Comparison of ENCODE assay signal across 8 cellular contexts in the genomic region with DNA sequence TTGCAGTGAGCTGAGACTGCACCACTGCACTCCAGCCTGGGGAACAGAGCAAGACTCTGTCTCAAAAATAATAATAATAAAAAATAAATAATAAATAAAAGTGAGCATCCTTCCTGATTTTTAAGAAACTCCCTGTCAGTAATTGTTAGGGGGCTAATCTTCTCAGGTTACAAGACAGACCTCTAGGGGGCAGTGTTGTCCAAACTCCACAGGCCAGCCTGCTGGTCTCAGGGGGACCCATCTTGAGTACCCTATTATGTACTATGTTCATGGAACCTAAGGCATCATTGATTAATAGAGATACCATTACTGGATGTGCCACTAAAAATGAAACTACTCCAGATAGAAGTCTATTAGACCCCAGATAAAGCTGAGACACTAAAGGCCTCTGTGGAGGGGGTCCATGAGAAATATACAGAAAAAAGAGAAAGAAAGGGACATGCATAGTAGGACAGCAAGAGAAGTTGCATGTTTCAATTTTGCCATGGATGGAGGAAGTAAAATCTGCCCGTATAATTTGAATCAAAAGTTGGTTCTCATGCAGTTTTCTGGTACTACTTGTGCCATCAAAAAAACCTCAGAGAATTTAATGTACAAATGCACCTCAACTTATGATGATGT.
A peak's percentile ranks its signal among the peaks of the same experiment; 100 is the strongest.
DNase-seq lines count a peak whose midpoint lies in the region; ATAC-seq and TF ChIP-seq lines count a peak whose summit lies in the region.

No MANE protein-coding gene starts in this region.

- H4K91ac ChIP-seq in mesenchymal stem cell (ENCODE audit: low read length): no peak overlapping the region

- WGBS in adrenal gland, 4 donors: 81 to 88% (median 87%) methylated on average over 1 of the region's 1 CpG
- WGBS in mesenchymal stem cell: no CpG with 5 or more reads among the region's 1 CpG

- TF ChIP-seq CTCF in Calu3 (IDR thresholded peaks at IDR 0.05; ENCODE audit: unreplicated experiment): peak; percentile 61
- TF ChIP-seq CTCF in adrenal gland (IDR thresholded peaks at IDR 0.05): peak in 5 of 6 experiments; percentile 31 to 54 (median 47)

- CTCF ChIA-PET in Calu3 (lab: Charles Lee): interaction anchor here (0.7 to 2.5 kb wide), 11 partner anchors 8 to 91 kb away, joined by 3 to 14 read pairs (median 4); no protein-coding TSS in a partner anchor

- peaks cover 7% of the 10 kb centered on the region for H3K9me3 Mint-ChIP-seq in Calu3 (ENCODE audit: low read depth, unreplicated experiment)

- TF ChIP-seq POLR2A in adrenal gland (IDR thresholded peaks at IDR 0.05): no peak

- ATAC-seq in GM21367 (IDR thresholded peaks at IDR 0.05; ENCODE audit: unreplicated experiment): no peak

- no peak overlapping the region for H2BK12ac ChIP-seq in mesenchymal stem cell (ENCODE audit: low read length in 2 of 2)

- H3K4ac ChIP-seq in mesenchymal stem cell (ENCODE audit: low read depth in 1 of 2, low read length in 2 of 2): no peak overlapping the region

- H2BK5ac ChIP-seq in mesenchymal stem cell (ENCODE audit: low read depth, low read length, poor library complexity, severe bottlenecking): no peak overlapping the region

- H3K4me3 ChIP-seq in adrenal gland (no peak overlapping the region), mesenchymal stem cell (ENCODE audit: insufficient read depth in 1 of 2, low read depth in 1 of 2, low read length in 2 of 2) (no peak overlapping the region)

- BruUV-seq in Calu3 (replicated peaks; lab: Mats Ljungman, UMichigan): no TSS peak

- no peak overlapping the region for H3K4me3 Mint-ChIP-seq in Calu3 (ENCODE audit: low read depth, unreplicated experiment)

- no peak overlapping the region for H3K23ac ChIP-seq in mesenchymal stem cell (ENCODE audit: low read length in 2 of 2)

- H3K9ac ChIP-seq in mesenchymal stem cell (ENCODE audit: low read length): no peak overlapping the region

- H3K27me3 ChIP-seq in adrenal gland: no peaks in the 10 kb centered on the region
- H3K27me3 ChIP-seq in mesenchymal stem cell (ENCODE audit: control insufficient read depth in 1 of 2, insufficient read depth in 1 of 2, low read length in 2 of 2): no peaks in the 10 kb centered on the region

- no peak overlapping the region for H3K4me2 ChIP-seq in mesenchymal stem cell (ENCODE audit: low read length, poor library complexity, severe bottlenecking)

- no peaks in the 10 kb centered on the region for H3K27me3 Mint-ChIP-seq in Calu3 (ENCODE audit: unreplicated experiment)

- H3K9me3 ChIP-seq in adrenal gland (replicated peaks in 1 of 3): no peaks in the 10 kb centered on the region
- no peaks in the 10 kb centered on the region for H3K9me3 ChIP-seq in mesenchymal stem cell (ENCODE audit: control insufficient read depth, low read length)

- no peak overlapping the region for H3K27ac Mint-ChIP-seq in Calu3 (ENCODE audit: unreplicated experiment)

- H3K18ac ChIP-seq in mesenchymal stem cell (ENCODE audit: low read depth in 1 of 2, low read length in 2 of 2): no peak overlapping the region

- no peak overlapping the region for H3K14ac ChIP-seq in mesenchymal stem cell (ENCODE audit: low read length in 2 of 2)

- peaks cover 19% of the 10 kb centered on the region for H3K4me1 Mint-ChIP-seq in Calu3 (ENCODE audit: low read depth, unreplicated experiment)

- H2BK15ac ChIP-seq in mesenchymal stem cell (ENCODE audit: low read depth, poor library complexity, severe bottlenecking): no peak overlapping the region

- no peaks in the 10 kb centered on the region for H3K79me1 ChIP-seq in mesenchymal stem cell (replicated peaks; ENCODE audit: low read length, poor library complexity, severe bottlenecking)

- peaks cover 0 to 5% of the 10 kb centered on the region in 2 donors for H3K4me1 ChIP-seq in adrenal gland (replicated peaks in 1 of 2)
- peaks cover 11% of the 10 kb centered on the region for H3K4me1 ChIP-seq in mesenchymal stem cell (ENCODE audit: control insufficient read depth, insufficient read depth, low read depth, low read length)

- H4K8ac ChIP-seq in mesenchymal stem cell (ENCODE audit: low read length): no peak overlapping the region

- H3K36me3 Mint-ChIP-seq in Calu3 (ENCODE audit: insufficient read depth, unreplicated experiment): no peaks in the 10 kb centered on the region

- H2AK5ac ChIP-seq in mesenchymal stem cell (ENCODE audit: low read length, severe bottlenecking): no peak overlapping the region

- no peak overlapping the region for H3K27ac ChIP-seq in adrenal gland
- H3K27ac ChIP-seq in mesenchymal stem cell (ENCODE audit: low read length, poor library complexity, severe bottlenecking): no peak overlapping the region

- DNase-seq in Calu3 (peak; percentile 62), RPMI7951 (ENCODE audit: low read depth) (peak; percentile 28), adrenal gland (peak in 2 of 7 donors; percentile 38 to 39), mesenchymal stem cell (peak; percentile 46), COR-L47 (lab: John Stamatoyannopoulos, UW) (no peak), A172 (ENCODE audit: low spot score) (no peak), T1000 (lab: John Stamatoyannopoulos, UW) (no peak)

- H3K36me3 ChIP-seq in adrenal gland (replicated peaks in 1 of 2) (no peaks in the 10 kb centered on the region), mesenchymal stem cell (ENCODE audit: control insufficient read depth in 1 of 2, insufficient read depth in 2 of 2, low read depth in 1 of 2, low read length in 2 of 2) (no peaks in the 10 kb centered on the region)

- no peak overlapping the region for H2AFZ ChIP-seq in mesenchymal stem cell (ENCODE audit: low read depth, low read length)

- H2BK120ac ChIP-seq in mesenchymal stem cell (ENCODE audit: low read depth, low read length): no peak overlapping the region

- intact Hi-C loops in Calu3 (cut with micrococcal nuclease; ENCODE audit: unreplicated experiment): loop anchor here (2.0 kb wide), 1 partner anchor 33 kb away; no protein-coding TSS in a partner anchor
- intact Hi-C loops in adrenal gland (cut with DNase I): no loop called here

Comparison
In these comparisons a context has a peak if more than half of its experiments do, and no peak if none do; other contexts are left out.
1. DNase-seq: peak in Calu3 (single experiment), RPMI7951 (single experiment) and mesenchymal stem cell (single experiment); none in COR-L47 (single experiment), A172 (single experiment) and T1000 (single experiment).